21 cellular contexts compared by ENCODE assay signal in genomic region chr10:127909716-127910463, GRCh38. TPM values are rescaled to one million over a fixed set of nuclear protein-coding genes. Genes with fewer than 3 reads are reported as not detected.
DNase-seq lines count a peak whose midpoint lies in the region; ATAC-seq, FAIRE-seq and TF ChIP-seq lines count a peak whose summit lies in the region.
"Had no signal": no experiment of that assay in that cellular context is flagged by ENCODE, and none has a peak within 500 bp of the region (broad histone marks: within the 10 kb centered on the region; RNA-seq: fewer than 3 reads in every experiment).

No MANE protein-coding gene starts in this region.

- intact Hi-C loops in cardiac septum (cut with DNase I): loop anchor here (2.0 kb wide), 2 partner anchors 13 to 59 kb away; no protein-coding TSS in a partner anchor

- whole genome bisulfite sequencing in small intestine, 3 donors: 81 to 86% (median 83%) methylated on average over 7 of the region's 7 CpGs

- H3K9me3 ChIP-seq in right atrium auricular region: no peaks in the 10 kb centered on the region
- no peaks in the 10 kb centered on the region for H3K9me3 ChIP-seq in small intestine (ENCODE audit: control insufficient read depth, low read depth)
- H3K9me3 ChIP-seq: Caco-2 had no signal

- H3K9me3 Mint-ChIP-seq in nephron: no peaks in the 10 kb centered on the region
- H3K9me3 Mint-ChIP-seq in type B pancreatic cell: no peaks in the 10 kb centered on the region
- H3K9me3 Mint-ChIP-seq in stimulated activated memory B cell treated with anti-CD40 and anti-IgM and Interleukin-4, amounts not matched to agents 10 μg/mL and 1 μg/mL and 100 μg/mL, for 72 hours: no peaks in the 10 kb centered on the region
- H3K9me3 Mint-ChIP-seq: GM23338 had no signal

- H3K27ac Mint-ChIP-seq in nephron: no peak overlapping the region
- no peak overlapping the region for H3K27ac Mint-ChIP-seq in type B pancreatic cell
- no peak overlapping the region for H3K27ac Mint-ChIP-seq in stimulated activated memory B cell treated with anti-CD40 and anti-IgM and Interleukin-4, amounts not matched to agents 10 μg/mL and 1 μg/mL and 100 μg/mL, for 72 hours
- H3K27ac Mint-ChIP-seq: GM23338 had no signal

- H3K36me3 Mint-ChIP-seq in nephron (ENCODE audit: low read depth): no peaks in the 10 kb centered on the region
- no peaks in the 10 kb centered on the region for H3K36me3 Mint-ChIP-seq in type B pancreatic cell
- no peaks in the 10 kb centered on the region for H3K36me3 Mint-ChIP-seq in stimulated activated memory B cell treated with anti-CD40 and anti-IgM and Interleukin-4, amounts not matched to agents 10 μg/mL and 1 μg/mL and 100 μg/mL, for 72 hours

- H3K36me3 ChIP-seq in right atrium auricular region: no peaks in the 10 kb centered on the region
- H3K36me3 ChIP-seq in brain microvascular endothelial cell (replicated peaks): no peaks in the 10 kb centered on the region
- no peaks in the 10 kb centered on the region for H3K36me3 ChIP-seq in small intestine (ENCODE audit: control insufficient read depth in 2 of 2, insufficient read depth in 2 of 2, low read length in 2 of 2)

- in situ Hi-C loops in brain microvascular endothelial cell (cut with HindIII; ENCODE audit: low pct_ligation_motif_present, low sequenced_read_pairs): loop anchor here (10.0 kb wide), 1 partner anchor 105 kb away; no protein-coding TSS in a partner anchor

- H3K4me1 ChIP-seq in right atrium auricular region: peaks cover 0 to 67% of the 10 kb centered on the region in 2 donors
- peaks cover 5 to 10% of the 10 kb centered on the region in 2 donors for H3K4me1 ChIP-seq in small intestine (ENCODE audit: control insufficient read depth in 2 of 2, insufficient read depth in 1 of 2, low read depth in 1 of 2, low read length in 1 of 2)

- H3K27me3 Mint-ChIP-seq in nephron (ENCODE audit: low read depth) (peaks cover 38% of the 10 kb centered on the region), type B pancreatic cell (peaks cover 39% of the 10 kb centered on the region)
- peaks cover 18% of the 10 kb centered on the region for H3K27me3 Mint-ChIP-seq in stimulated activated memory B cell treated with anti-CD40 and anti-IgM and Interleukin-4, amounts not matched to agents 10 μg/mL and 1 μg/mL and 100 μg/mL, for 72 hours

- H3K4me1 Mint-ChIP-seq in nephron (no peaks in the 10 kb centered on the region), type B pancreatic cell (ENCODE audit: unreplicated experiment) (peaks cover 11% of the 10 kb centered on the region)
- H3K4me1 Mint-ChIP-seq in stimulated activated memory B cell treated with anti-CD40 and anti-IgM and Interleukin-4, amounts not matched to agents 10 μg/mL and 1 μg/mL and 100 μg/mL, for 72 hours: peaks cover 7% of the 10 kb centered on the region

- H3K27me3 ChIP-seq in right atrium auricular region: no peaks in the 10 kb centered on the region
- H3K27me3 ChIP-seq in brain microvascular endothelial cell (replicated peaks): no peaks in the 10 kb centered on the region
- H3K27me3 ChIP-seq in small intestine (ENCODE audit: control insufficient read depth in 2 of 2, insufficient read depth in 2 of 2, low read length in 2 of 2): no peaks in the 10 kb centered on the region

- FAIRE-seq in small intestine (lab: Jason Lieb, UNC): no peak
- FAIRE-seq: A204.1 had no signal

- no peak for TF ChIP-seq CTCF in right atrium auricular region (IDR thresholded peaks at IDR 0.05)
- no peak for TF ChIP-seq CTCF in brain microvascular endothelial cell (IDR thresholded peaks at IDR 0.05; ENCODE audit: low read depth, low read length, missing control alignments)
- TF ChIP-seq CTCF in nephron (IDR thresholded peaks at IDR 0.05; ENCODE audit: unreplicated experiment in 3 of 3): no peak
- no peak for TF ChIP-seq CTCF in type B pancreatic cell (conservative IDR thresholded peaks at IDR 0.05)

- H3K4me3 Mint-ChIP-seq in nephron: peak overlapping the region; percentile 25 to 49 (median 32)
- H3K4me3 Mint-ChIP-seq in type B pancreatic cell: peak overlapping the region; percentile 48
- H3K4me3 Mint-ChIP-seq in stimulated activated memory B cell treated with anti-CD40 and anti-IgM and Interleukin-4, amounts not matched to agents 10 μg/mL and 1 μg/mL and 100 μg/mL, for 72 hours: no peak overlapping the region
- H3K4me3 Mint-ChIP-seq: GM23338 had no signal

- no peak for ATAC-seq in stimulated activated memory B cell treated with anti-CD40 and anti-IgM and Interleukin-4, amounts not matched to agents 10 μg/mL and 1 μg/mL and 100 μg/mL, for 72 hours
- ATAC-seq: GM23338 had no signal

- H3K4me3 ChIP-seq in right atrium auricular region: no peak overlapping the region
- no peak overlapping the region for H3K4me3 ChIP-seq in brain microvascular endothelial cell (ENCODE audit: low read depth, low read length)
- H3K4me3 ChIP-seq in small intestine (ENCODE audit: low read depth in 1 of 2, low read length in 2 of 2): no peak overlapping the region
- H3K4me3 ChIP-seq: GM23338 had no signal

- H3K27ac ChIP-seq in right atrium auricular region: peak overlapping the region; percentile 19 to 91
- H3K27ac ChIP-seq in brain microvascular endothelial cell: peak overlapping the region; percentile 88
- peak overlapping the region in 1 of 2 donors; percentile 83 for H3K27ac ChIP-seq in small intestine (ENCODE audit: low read depth in 1 of 2, low read length in 1 of 2)
- H3K27ac ChIP-seq: C4-2B, RWPE1 had no signal

- DNase-seq in right atrium auricular region (ENCODE audit: low spot score) (no peak), cardiac septum (ENCODE audit: low spot score) (no peak), brain microvascular endothelial cell (no peak), type B pancreatic cell (ENCODE audit: extremely low spot score, unreplicated experiment) (peak; percentile 36), NCI-H1930 (lab: John Stamatoyannopoulos, UW) (no peak), small intestine (no peak)
- DNase-seq: Caco-2; DMS53; KBM-7; NCI-H1092; NCI-H2107; NCI-H226; NCI-H526 treated with DMSO at 0.1 percent for 48 hours; NK-92 treated with Interleukin-12 subunit alpha and Interleukin-12 subunit beta, amount 100 ng/mL, for 24 hours; OCI-M1 had no signal

RNA-seq across cellular contexts. Expression of gene PTPRE, which starts 3.0 kb away (rescaled TPM):
- 10 to 100 TPM; 11.3 to 23.5 TPM for total RNA-seq in right atrium auricular region
- 51.1 TPM for total RNA-seq in cardiac septum
- total RNA-seq in type B pancreatic cell (ENCODE audit: low replicate concordance): 2.5 and 3.6 TPM in 2 replicates
- 1 to 10 TPM; 2.7 to 8.8 (median 3.5) TPM for polyA plus RNA-seq in small intestine

RNA-seq across cellular contexts. Expression of gene CLRN3, which starts 17.1 kb away (rescaled TPM):
- total RNA-seq in right atrium auricular region (not detected), cardiac septum (not detected), type B pancreatic cell (ENCODE audit: low replicate concordance) (2.2 and 6.6 TPM in 2 replicates)
- 100 to 1,000 TPM in 1 of 3 donors, 10 to 100 TPM in 2; 72.0 to 102 (median 84.5) TPM for polyA plus RNA-seq in small intestine
- total RNA-seq: GM23338 had no signal
- polyA plus RNA-seq: GM23338 had no signal
